ENCODE assay signal across 18 cellular contexts in the genomic region with DNA sequence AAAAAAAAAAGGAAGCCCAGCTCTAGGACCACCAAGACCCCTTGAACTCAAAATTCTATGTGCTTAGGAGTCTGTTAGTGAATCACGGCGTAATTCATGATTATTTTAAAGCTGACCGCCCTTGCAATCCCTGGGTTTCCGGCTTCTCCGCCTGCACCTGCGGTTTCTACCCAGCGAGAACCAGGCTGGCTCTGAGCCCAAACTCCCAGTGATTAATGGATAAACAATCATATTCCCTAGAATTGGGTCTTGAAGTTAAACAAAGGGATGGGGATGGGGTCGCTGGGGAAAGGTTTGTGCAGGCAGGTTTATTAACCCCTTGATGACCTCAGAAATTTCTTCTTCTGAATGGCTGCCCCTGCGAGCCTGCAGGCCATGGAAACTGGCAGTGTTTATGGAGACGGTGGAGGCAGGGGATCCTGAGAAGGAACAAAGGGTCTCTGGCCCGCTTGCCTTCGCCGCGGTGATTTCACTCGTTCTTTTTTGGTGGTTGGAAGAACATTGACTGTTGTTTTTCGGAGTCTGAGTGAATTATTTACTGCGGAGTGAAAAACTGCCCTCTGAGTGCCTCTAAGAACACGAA.
DNase-seq lines count a peak whose midpoint lies in the region; ATAC-seq and TF ChIP-seq lines count a peak whose summit lies in the region.
"Had no signal": no experiment of that assay in that cellular context is flagged by ENCODE, and none has a peak within 500 bp of the region (broad histone marks: within the 10 kb centered on the region; RNA-seq: fewer than 3 reads in every experiment).

No MANE protein-coding gene starts in this region.

- intact Hi-C loops in Calu3 (cut with micrococcal nuclease; ENCODE audit: unreplicated experiment), result no loop called here
- intact Hi-C loops in cardiac septum (cut with DNase I), result no loop called here

- no peak overlapping the region for H3K9ac ChIP-seq in H9 (ENCODE audit: extremely low read depth, insufficient read length, low read length)

- H3K4me1 Mint-ChIP-seq in H9 (peaks cover 8 to 13% of the 10 kb centered on the region in 2 experiments), Calu3 (ENCODE audit: low read depth, unreplicated experiment) (no peaks in the 10 kb centered on the region)
- H3K4me1 Mint-ChIP-seq in activated T-helper 17 cell treated with anti-CD3 and anti-CD28 coated beads, Interleukin-2, amount 50 U/mL, for 72 hours, result no peaks in the 10 kb centered on the region
- H3K4me1 Mint-ChIP-seq: activated CD4-positive, alpha-beta T cell treated with anti-CD3 and anti-CD28 coated beads for 36 hours; activated naive CD8-positive, alpha-beta T cell treated with anti-CD3 and anti-CD28 coated beads for 36 hours; B cell had no signal

- H2BK5ac ChIP-seq in H9 (ENCODE audit: insufficient read length, low read length), result no peak overlapping the region

- H3K23ac ChIP-seq in H9 (ENCODE audit: insufficient read length, low read depth, low read length), result no peak overlapping the region

- no peak overlapping the region for H2AK5ac ChIP-seq in H9 (ENCODE audit: insufficient read length, low read length)

- H3K27me3 ChIP-seq in H9 (ENCODE audit: insufficient read depth, low read length), result no peaks in the 10 kb centered on the region

- H2BK120ac ChIP-seq in H9 (ENCODE audit: low read depth, low read length, poor library complexity, severe bottlenecking), result no peak overlapping the region

- BruUV-seq in Calu3 (replicated peaks; lab: Mats Ljungman, UMichigan), result no TSS peak

- H4K91ac ChIP-seq in H9 (ENCODE audit: insufficient read length, low read depth, low read length), result no peak overlapping the region

- H3K23me2 ChIP-seq in H9 (ENCODE audit: insufficient read length, low read depth, low read length, poor library complexity, severe bottlenecking), result no peaks in the 10 kb centered on the region

- no peaks in the 10 kb centered on the region for H3K79me2 ChIP-seq in H9 (ENCODE audit: insufficient read depth, low read length)

- H3K9me3 Mint-ChIP-seq in H9 (peaks cover 20 to 23% of the 10 kb centered on the region in 2 experiments), Calu3 (ENCODE audit: low read depth, unreplicated experiment) (peaks cover 22% of the 10 kb centered on the region)
- H3K9me3 Mint-ChIP-seq in activated T-helper 17 cell treated with anti-CD3 and anti-CD28 coated beads, Interleukin-2, amount 50 U/mL, for 72 hours, result no peaks in the 10 kb centered on the region

- no peak overlapping the region for H4K5ac ChIP-seq in H9 (ENCODE audit: insufficient read length, low read depth, low read length)

- no peak overlapping the region for H3K27ac ChIP-seq in H9 (ENCODE audit: insufficient read length, low read depth, low read length)
- H3K27ac ChIP-seq: SJCRH30 had no signal

- no peak for ATAC-seq in activated T-helper 17 cell treated with anti-CD3 and anti-CD28 coated beads, Interleukin-2, amount 50 U/mL, for 72 hours (replicated peaks)
- ATAC-seq: activated CD4-positive, alpha-beta T cell treated with anti-CD3 and anti-CD28 coated beads for 36 hours had no signal

- CTCF ChIA-PET in Calu3 (lab: Charles Lee), result interaction anchor here (0.7 kb wide), 1 partner anchor 15 kb away, joined by 3 read pairs; no protein-coding TSS in a partner anchor

- no peak overlapping the region for H3T11ph ChIP-seq in H9 (ENCODE audit: low read length)

- no CpG with 5 or more reads among the region's 18 CpGs for WGBS in H9 (ENCODE audit: extremely low coverage, insufficient read length, low lambda C conversion rate)

- H2AFZ ChIP-seq in H9 (ENCODE audit: low read length), result no peak overlapping the region

- DNase-seq in H9, result no peak
- DNase-seq in NCI-H2107 treated with DMSO at 0.1 percent for 48 hours (lab: John Stamatoyannopoulos, UW; ENCODE audit: unreplicated experiment), result peak; percentile 52
- peak; percentile 72 for DNase-seq in astrocyte of the hippocampus (ENCODE audit: low read depth, low spot score)
- peak; percentile 5 for DNase-seq in non-pigmented ciliary epithelial cell (ENCODE audit: low read depth)
- DNase-seq in NCI-H187 treated with DMSO at 0.1 percent for 48 hours (lab: John Stamatoyannopoulos, UW), result no peak
- no peak for DNase-seq in Calu3
- no peak for DNase-seq in cardiac septum (ENCODE audit: low spot score)
- DNase-seq: activated CD4-positive, alpha-beta T cell treated with anti-CD3 and anti-CD28 coated beads for 36 hours; activated naive CD8-positive, alpha-beta T cell treated with anti-CD3 and anti-CD28 coated beads for 36 hours; caudate nucleus; foreskin fibroblast; mesenchymal stem cell; NCI-H2171 treated with DMSO at 0.1 percent for 48 hours; nucleus accumbens; SJCRH30; T1000 had no signal

- TF ChIP-seq CTCF in H9 (conservative IDR thresholded peaks at IDR 0.05) (no peak), Calu3 (IDR thresholded peaks at IDR 0.05; ENCODE audit: unreplicated experiment) (no peak)

- no peaks in the 10 kb centered on the region for H3K4me1 ChIP-seq in H9 (ENCODE audit: insufficient read depth, low read length)
- H3K4me1 ChIP-seq: SJCRH30 had no signal

- no peak overlapping the region for H2BK12ac ChIP-seq in H9 (ENCODE audit: insufficient read length, low read depth, low read length)

- no peak overlapping the region for H3K56ac ChIP-seq in H9 (ENCODE audit: insufficient read length, low read depth, low read length)

- H3K4me3 Mint-ChIP-seq in H9, result no peak overlapping the region
- H3K4me3 Mint-ChIP-seq in activated T-helper 17 cell treated with anti-CD3 and anti-CD28 coated beads, Interleukin-2, amount 50 U/mL, for 72 hours, result no peak overlapping the region
- H3K4me3 Mint-ChIP-seq in Calu3 (ENCODE audit: low read depth, unreplicated experiment), result no peak overlapping the region
- H3K4me3 Mint-ChIP-seq: activated CD4-positive, alpha-beta T cell treated with anti-CD3 and anti-CD28 coated beads for 36 hours; activated naive CD8-positive, alpha-beta T cell treated with anti-CD3 and anti-CD28 coated beads for 36 hours; B cell had no signal

- H2BK20ac ChIP-seq in H9 (ENCODE audit: low read depth, low read length, poor library complexity, severe bottlenecking), result no peak overlapping the region

- H3K4ac ChIP-seq in H9 (ENCODE audit: low read depth, low read length), result no peak overlapping the region

- no peak overlapping the region for H4K8ac ChIP-seq in H9 (replicated peaks; ENCODE audit: insufficient read length, low read depth, low read length)

- H3K14ac ChIP-seq in H9 (ENCODE audit: insufficient read depth, low read length), result no peak overlapping the region

- H3K9me3 ChIP-seq in H9 (ENCODE audit: control insufficient read depth, low read depth, low read length), result no peaks in the 10 kb centered on the region
- H3K9me3 ChIP-seq: SJCRH30 had no signal

- H3K27me3 Mint-ChIP-seq in H9 (ENCODE audit: low read depth), result peaks cover 10% of the 10 kb centered on the region; the same call in 1 of the 2 replicates
- H3K27me3 Mint-ChIP-seq in activated T-helper 17 cell treated with anti-CD3 and anti-CD28 coated beads, Interleukin-2, amount 50 U/mL, for 72 hours, result peaks cover 25% of the 10 kb centered on the region
- no peaks in the 10 kb centered on the region for H3K27me3 Mint-ChIP-seq in Calu3 (ENCODE audit: unreplicated experiment)
- H3K27me3 Mint-ChIP-seq: B cell had no signal

- peak overlapping the region in 1 of 3 experiments; percentile 34; a peak in 1 of 7 replicates for H3K27ac Mint-ChIP-seq in H9
- H3K27ac Mint-ChIP-seq in activated T-helper 17 cell treated with anti-CD3 and anti-CD28 coated beads, Interleukin-2, amount 50 U/mL, for 72 hours, result no peak overlapping the region
- H3K27ac Mint-ChIP-seq in Calu3 (ENCODE audit: unreplicated experiment), result no peak overlapping the region
- H3K27ac Mint-ChIP-seq: activated CD4-positive, alpha-beta T cell treated with anti-CD3 and anti-CD28 coated beads for 36 hours; activated naive CD8-positive, alpha-beta T cell treated with anti-CD3 and anti-CD28 coated beads for 36 hours; B cell had no signal

- H2BK15ac ChIP-seq in H9 (ENCODE audit: low read depth, low read length), result no peak overlapping the region

- H3K18ac ChIP-seq in H9 (ENCODE audit: insufficient read length, low read depth, low read length), result peak overlapping the region; percentile 1

- H3K36me3 Mint-ChIP-seq in H9 (ENCODE audit: insufficient read depth in 1 of 3, low read depth in 3 of 3), result peaks cover 2 to 11% (median 6%) of the 10 kb centered on the region in 3 experiments; a peak in 5 of 7 replicates
- no peaks in the 10 kb centered on the region for H3K36me3 Mint-ChIP-seq in activated T-helper 17 cell treated with anti-CD3 and anti-CD28 coated beads, Interleukin-2, amount 50 U/mL, for 72 hours (ENCODE audit: low read depth)
- H3K36me3 Mint-ChIP-seq in Calu3 (ENCODE audit: insufficient read depth, unreplicated experiment), result peaks cover 3% of the 10 kb centered on the region
- H3K36me3 Mint-ChIP-seq: activated naive CD8-positive, alpha-beta T cell treated with anti-CD3 and anti-CD28 coated beads for 36 hours had no signal

- H3K79me1 ChIP-seq in H9 (ENCODE audit: insufficient read depth, low read depth, low read length, poor library complexity, severe bottlenecking), result no peaks in the 10 kb centered on the region

- no peaks in the 10 kb centered on the region for H4K20me1 ChIP-seq in H9 (ENCODE audit: control insufficient read depth, insufficient read depth, insufficient read length)

- no peak overlapping the region for H3K4me2 ChIP-seq in H9 (ENCODE audit: insufficient read depth, insufficient read length, low read length)

Comparison
In these comparisons a context has a peak if more than half of its experiments do, and no peak if none do; other contexts are left out.
1. DNase-seq: peak in NCI-H2107 treated with DMSO at 0.1 percent for 48 hours (single experiment), astrocyte of the hippocampus (single experiment) and non-pigmented ciliary epithelial cell (single experiment); none in H9 (single experiment), NCI-H187 treated with DMSO at 0.1 percent for 48 hours (single experiment), Calu3 (single experiment) and cardiac septum (single experiment).